8 cellular contexts compared by ENCODE assay signal in the genomic region with DNA sequence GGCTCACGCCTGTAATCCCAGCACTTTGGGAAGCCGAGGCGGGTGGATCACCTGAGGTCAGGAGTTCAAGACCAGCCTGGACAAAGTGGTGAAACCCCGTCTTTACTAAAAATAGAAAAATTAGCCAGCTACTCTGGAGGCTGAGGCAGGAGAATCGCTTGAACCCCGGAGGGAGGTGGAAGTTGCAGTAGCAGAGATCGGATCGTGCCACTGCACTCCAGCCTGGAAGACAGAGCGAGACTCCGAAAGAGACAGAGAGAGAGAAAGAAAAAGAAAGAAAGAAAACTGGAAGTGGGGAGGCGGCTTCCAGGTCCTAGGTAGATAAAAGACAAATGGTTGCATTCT. TPM values are rescaled to one million over a fixed set of nuclear protein-coding genes. Genes with fewer than 3 reads are reported as not detected.
A peak's percentile ranks its signal among the peaks of the same experiment; 100 is the strongest.
DNase-seq lines count a peak whose midpoint lies in the region; ATAC-seq, FAIRE-seq and TF ChIP-seq lines count a peak whose summit lies in the region.
"Not testable (repeated sequence)": the region's sequence is repeated elsewhere in the genome, so short reads cannot be mapped to it uniquely, and the experiment has no call there.

No MANE protein-coding gene starts in this region.

- not testable (repeated sequence) for TF ChIP-seq POLR2A in HepG2 (IDR thresholded peaks at IDR 0.05; ENCODE audit: insufficient read depth in 1 of 2, low read depth in 2 of 2, low read length in 2 of 2); testis (IDR thresholded peaks at IDR 0.05)

- H3K4me2 ChIP-seq in HepG2 (ENCODE audit: low read depth, low read length) (peak overlapping the region; percentile 75), osteoblast (ENCODE audit: insufficient read depth, low read length) (peak overlapping the region; percentile 89)

- H3K27me3 Mint-ChIP-seq in CD4-positive, CD25-positive, alpha-beta regulatory T cell; T-helper 17 cell; activated naive CD8-positive, alpha-beta T cell treated with anti-CD3 and anti-CD28 coated beads for 36 hours: not testable (repeated sequence)

- peaks cover 23% of the 10 kb centered on the region for H3K4me1 ChIP-seq in CD4-positive, CD25-positive, alpha-beta regulatory T cell (ENCODE audit: control insufficient read depth, insufficient read depth, low read length, poor library complexity, severe bottlenecking)
- H3K4me1 ChIP-seq in HepG2 (ENCODE audit: insufficient read depth, low read length), result peaks cover 45% of the 10 kb centered on the region
- peaks cover 13% of the 10 kb centered on the region for H3K4me1 ChIP-seq in osteoblast (ENCODE audit: insufficient read depth, low read length)
- H3K4me1 ChIP-seq in testis, result not testable (repeated sequence)

- TF ChIP-seq EP300 in HepG2 (IDR thresholded peaks at IDR 0.05; ENCODE audit: low read depth in 2 of 2, low read length in 2 of 2); HepG2 (CRISPR knock-in tag; IDR thresholded peaks at IDR 0.05; ENCODE audit: borderline replicate concordance): not testable (repeated sequence)

- TF ChIP-seq CTCF in epithelial cell of proximal tubule (conservative IDR thresholded peaks at IDR 0.05; ENCODE audit: low read depth, low read length); HepG2 (CRISPR knock-in tag; IDR thresholded peaks at IDR 0.05); osteoblast (IDR thresholded peaks at IDR 0.05; ENCODE audit: extremely low read depth, low read depth, low read length); testis (IDR thresholded peaks at IDR 0.05): not testable (repeated sequence)

- not testable (repeated sequence) for H4K20me1 ChIP-seq in HepG2 (ENCODE audit: insufficient read depth, low read length); osteoblast (ENCODE audit: insufficient read depth, low read length)

- H3K27ac ChIP-seq in CD4-positive, CD25-positive, alpha-beta regulatory T cell (ENCODE audit: insufficient read depth, low read length, poor library complexity, severe bottlenecking), result peak overlapping the region; percentile 2
- not testable (repeated sequence) for H3K27ac ChIP-seq in HepG2 (ENCODE audit: extremely low read length, insufficient read depth, low read length); osteoblast (ENCODE audit: low read depth, low read length); testis

- intact Hi-C loops in HepG2 (cut with micrococcal nuclease; ENCODE audit: unreplicated experiment), result loop anchor here (5.0 kb wide), 1 partner anchor 110 kb away; a partner anchor contains a TSS
- intact Hi-C loops in testis (cut with DNase I; ENCODE audit: low total_unique reads), result not testable (repeated sequence)

- peak overlapping the region; percentile 63 to 97 (median 96) for H3K27ac Mint-ChIP-seq in CD4-positive, CD25-positive, alpha-beta regulatory T cell
- H3K27ac Mint-ChIP-seq in T-helper 17 cell, result peak overlapping the region; percentile 75
- H3K27ac Mint-ChIP-seq in activated naive CD8-positive, alpha-beta T cell treated with anti-CD3 and anti-CD28 coated beads for 36 hours, result peak overlapping the region; percentile 80

- WGBS in HepG2 (ENCODE audit: low lambda C conversion rate), result 6% methylated on average over 11 of the region's 11 CpGs
- WGBS in testis, 2 donors, result 45 to 50% methylated on average over 11 of the region's 11 CpGs

- not testable (repeated sequence) for BruUV-seq in HepG2 (replicated peaks; lab: Mats Ljungman, UMichigan)

- peak overlapping the region; percentile 74 for H3K9ac ChIP-seq in HepG2 (ENCODE audit: insufficient read depth, low read depth, low read length)

- CTCF ChIA-PET in HepG2 (lab: Yijun Ruan, JAX; ENCODE audit: low intra/inter-chr PET ratio, low total read pairs), result not testable (repeated sequence)

- in situ Hi-C loops in HepG2 (cut with HindIII; ENCODE audit: extremely low pct_ligation_motif_present, low pct_unique_long_range_greater_than_20kb), result not testable (repeated sequence)

- H2AFZ ChIP-seq in HepG2 (ENCODE audit: low read length) (peak overlapping the region; percentile 81), osteoblast (ENCODE audit: low read length) (peak overlapping the region; percentile 100)

- FAIRE-seq in HepG2 (lab: Jason Lieb, UNC), result not testable (repeated sequence)

- not testable (repeated sequence) for ATAC-seq in CD4-positive, CD25-positive, alpha-beta regulatory T cell (ENCODE audit: low read depth in 2 of 2); T-helper 17 cell
- peak; percentile 15 for ATAC-seq in HepG2

- TF ChIP-seq RAD21 in HepG2 (CRISPR knock-in tag; IDR thresholded peaks at IDR 0.05), result not testable (repeated sequence)

- not testable (repeated sequence) for H3K27me3 ChIP-seq in CD4-positive, CD25-positive, alpha-beta regulatory T cell (ENCODE audit: control insufficient read depth, insufficient read depth, low read length); HepG2 (ENCODE audit: control insufficient read depth in 1 of 2, insufficient read depth in 2 of 2, low read length in 2 of 2); osteoblast (ENCODE audit: insufficient read depth, low read length); testis

- H3K4me1 Mint-ChIP-seq in CD4-positive, CD25-positive, alpha-beta regulatory T cell, result peaks cover 19 to 49% (median 32%) of the 10 kb centered on the region in 4 donors
- H3K4me1 Mint-ChIP-seq in T-helper 17 cell, result peaks cover 17% of the 10 kb centered on the region
- peaks cover 31% of the 10 kb centered on the region for H3K4me1 Mint-ChIP-seq in activated naive CD8-positive, alpha-beta T cell treated with anti-CD3 and anti-CD28 coated beads for 36 hours

- H3K4me3 ChIP-seq in CD4-positive, CD25-positive, alpha-beta regulatory T cell (ENCODE audit: low read depth, low read length), result peak overlapping the region; percentile 93
- H3K4me3 ChIP-seq in Jurkat, Clone E6-1 (ENCODE audit: low read length), result peak overlapping the region; percentile 90
- H3K4me3 ChIP-seq in epithelial cell of proximal tubule (ENCODE audit: low read depth, low read length) (peak overlapping the region; percentile 76), HepG2 (replicated peaks in 1 of 3; ENCODE audit: insufficient read depth in 1 of 3, low read depth in 2 of 3, low read length in 3 of 3) (peak overlapping the region; percentile 93 to 97 (median 95)), osteoblast (ENCODE audit: insufficient read depth, low read length) (peak overlapping the region; percentile 98), testis (peak overlapping the region; percentile 72 to 89)

- H3K4me3 Mint-ChIP-seq in CD4-positive, CD25-positive, alpha-beta regulatory T cell, result peak overlapping the region; percentile 97 to 99 (median 97)
- peak overlapping the region; percentile 95 for H3K4me3 Mint-ChIP-seq in T-helper 17 cell
- H3K4me3 Mint-ChIP-seq in activated naive CD8-positive, alpha-beta T cell treated with anti-CD3 and anti-CD28 coated beads for 36 hours, result peak overlapping the region; percentile 98

- H3K79me2 ChIP-seq in HepG2 (ENCODE audit: insufficient read depth, low read length), result peaks cover 35% of the 10 kb centered on the region
- peaks cover 25% of the 10 kb centered on the region for H3K79me2 ChIP-seq in osteoblast (ENCODE audit: insufficient read depth, low read length)

- not testable (repeated sequence) for H3K36me3 ChIP-seq in CD4-positive, CD25-positive, alpha-beta regulatory T cell (ENCODE audit: control insufficient read depth, insufficient read depth, low read length); HepG2 (replicated peaks in 1 of 2; ENCODE audit: control insufficient read depth in 1 of 2, insufficient read depth in 2 of 2, low read length in 2 of 2); osteoblast (ENCODE audit: insufficient read depth, low read length); testis (ENCODE audit: low read depth, missing control alignments)

- DNase-seq in CD4-positive, CD25-positive, alpha-beta regulatory T cell; Jurkat, Clone E6-1 (ENCODE audit: low read depth, low spot score); T-helper 17 cell; activated naive CD8-positive, alpha-beta T cell treated with anti-CD3 and anti-CD28 coated beads for 36 hours; epithelial cell of proximal tubule (ENCODE audit: low read depth); HepG2 (ENCODE audit: low spot score); osteoblast (ENCODE audit: insufficient read length, low spot score, missing footprints); testis: not testable (repeated sequence)

- H3K9me3 Mint-ChIP-seq in CD4-positive, CD25-positive, alpha-beta regulatory T cell; activated naive CD8-positive, alpha-beta T cell treated with anti-CD3 and anti-CD28 coated beads for 36 hours: not testable (repeated sequence)

- POLR2A ChIA-PET in HepG2 (lab: Yijun Ruan, JAX), result interaction anchor here (0.8 to 1.0 kb wide), 2 partner anchors 14 to 104 kb away, joined by 3 read pairs; a partner anchor contains a TSS

- not testable (repeated sequence) for H3K9me3 ChIP-seq in CD4-positive, CD25-positive, alpha-beta regulatory T cell (ENCODE audit: control insufficient read depth in 2 of 2, low read length in 2 of 2); T-helper 17 cell (ENCODE audit: control insufficient read depth, low read length, poor library complexity, severe bottlenecking); HepG2 (ENCODE audit: low read length); osteoblast (ENCODE audit: low read depth, low read length); testis

- H3K36me3 Mint-ChIP-seq in CD4-positive, CD25-positive, alpha-beta regulatory T cell; T-helper 17 cell (ENCODE audit: low read depth): not testable (repeated sequence)
- peaks cover 24% of the 10 kb centered on the region for H3K36me3 Mint-ChIP-seq in activated naive CD8-positive, alpha-beta T cell treated with anti-CD3 and anti-CD28 coated beads for 36 hours

RNA-seq across cellular contexts. Expression of a gene that starts 0.6 kb away (rescaled TPM):
- 6.5 TPM for total RNA-seq in CD4-positive, CD25-positive, alpha-beta regulatory T cell
- 1 to 10 TPM; 3.9 to 6.6 (median 5.8) TPM for polyA plus RNA-seq in CD4-positive, CD25-positive, alpha-beta regulatory T cell
- polyA plus RNA-seq in Jurkat, Clone E6-1 (2012; ENCODE audit: insufficient read depth, insufficient read length), result 10.9 TPM
- total RNA-seq in T-helper 17 cell, result 1 to 10 TPM; 5.9 to 6.7 TPM
- 10 to 100 TPM in 1 of 2 experiments, 1 to 10 TPM in 1; 9.8 to 10.2 TPM for total RNA-seq in activated naive CD8-positive, alpha-beta T cell treated with anti-CD3 and anti-CD28 coated beads for 36 hours
- 6.3 and 9.8 TPM in 2 replicates for total RNA-seq in epithelial cell of proximal tubule
- total RNA-seq in HepG2 (2016; rRNA removed; fragmentation: Illumina TruSeq; extraction: Trizol), result 5.8 and 6.8 TPM in 2 replicates
- 1.1 and 1.3 TPM in 2 replicates for total RNA-seq in HepG2 (2016; cell fraction: cytosol; rRNA removed; fragmentation: Illumina TruSeq; extraction: Trizol; ENCODE audit: low read depth)
- total RNA-seq in HepG2 (2016; cell fraction: insoluble cytoplasmic fraction; rRNA removed; fragmentation: Illumina TruSeq; extraction: Trizol), result 5.0 and 7.2 TPM in 2 replicates
- total RNA-seq in HepG2 (2016; cell fraction: membrane; rRNA removed; fragmentation: Illumina TruSeq; extraction: Trizol), result 2.1 and 4.0 TPM in 2 replicates
- 4.9 and 5.1 TPM in 2 replicates for total RNA-seq in HepG2 (2016; cell fraction: nucleus; rRNA removed; fragmentation: Illumina TruSeq; extraction: Trizol)
- 0.90 and 1.7 TPM in 2 replicates for polyA plus RNA-seq in HepG2 (2011; rRNA removed)
- polyA plus RNA-seq in HepG2 (2011; cell fraction: cytosol; rRNA removed), result 1.0 and 1.2 TPM in 2 replicates
- polyA plus RNA-seq in HepG2 (2011; cell fraction: nucleus; rRNA removed), result 0.64 and 0.69 TPM in 2 replicates
- polyA plus RNA-seq in HepG2 (2012), result 1.3 and 2.0 TPM in 2 replicates
- 0.62 and 0.71 TPM in 2 replicates for polyA plus RNA-seq in HepG2 (2016; cell fraction: cytosol; fragmentation: Illumina TruSeq; extraction: Trizol; ENCODE audit: low read depth)
- polyA plus RNA-seq in HepG2 (2016; cell fraction: insoluble cytoplasmic fraction; fragmentation: Illumina TruSeq; extraction: Trizol; ENCODE audit: low read depth), result 6.6 and 7.3 TPM in 2 replicates
- polyA plus RNA-seq in HepG2 (2016; cell fraction: membrane; fragmentation: Illumina TruSeq; extraction: Trizol; ENCODE audit: low read depth), result 2.5 and 2.6 TPM in 2 replicates
- 5.0 and 5.1 TPM in 2 replicates for polyA plus RNA-seq in HepG2 (2016; cell fraction: nucleus; fragmentation: Illumina TruSeq; extraction: Trizol; ENCODE audit: insufficient read depth, low read depth)
- 0.90 and 4.3 TPM in 2 replicates for polyA minus RNA-seq in HepG2 (2011; rRNA and poly(A)+ RNA removed; ENCODE audit: low replicate concordance)
- polyA minus RNA-seq in HepG2 (2011; cell fraction: cytosol; rRNA and poly(A)+ RNA removed), result 2.3 TPM in 2 replicates
- 5.3 and 6.6 TPM in 2 replicates for polyA minus RNA-seq in HepG2 (2011; cell fraction: nucleus; rRNA and poly(A)+ RNA removed)
- 5.1 and 7.1 TPM in 2 replicates for total RNA-seq in osteoblast
- 10 to 100 TPM; 13.6 to 36.0 TPM for total RNA-seq in testis
- 10.6 TPM for polyA plus RNA-seq in testis (ENCODE audit: insufficient read depth, low read depth, low replicate concordance)
